ENCODE assay signal across 8 cellular contexts in genomic region chr1:27934818-27935549, GRCh38. TPM values are rescaled to one million over a fixed set of nuclear protein-coding genes. Genes with fewer than 3 reads are reported as not detected.
DNase-seq lines count a peak whose midpoint lies in the region; ATAC-seq, FAIRE-seq and TF ChIP-seq lines count a peak whose summit lies in the region.

A gene with protein sequence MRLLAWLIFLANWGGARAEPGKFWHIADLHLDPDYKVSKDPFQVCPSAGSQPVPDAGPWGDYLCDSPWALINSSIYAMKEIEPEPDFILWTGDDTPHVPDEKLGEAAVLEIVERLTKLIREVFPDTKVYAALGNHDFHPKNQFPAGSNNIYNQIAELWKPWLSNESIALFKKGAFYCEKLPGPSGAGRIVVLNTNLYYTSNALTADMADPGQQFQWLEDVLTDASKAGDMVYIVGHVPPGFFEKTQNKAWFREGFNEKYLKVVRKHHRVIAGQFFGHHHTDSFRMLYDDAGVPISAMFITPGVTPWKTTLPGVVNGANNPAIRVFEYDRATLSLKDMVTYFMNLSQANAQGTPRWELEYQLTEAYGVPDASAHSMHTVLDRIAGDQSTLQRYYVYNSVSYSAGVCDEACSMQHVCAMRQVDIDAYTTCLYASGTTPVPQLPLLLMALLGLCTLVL (plus strand): TSS chr1:27935000. CDS start chr1:27935184, 184 bp downstream.

- no peaks in the 10 kb centered on the region for H3K36me3 ChIP-seq in OCI-LY1 (ENCODE audit: insufficient read depth, low read length)
- H3K36me3 ChIP-seq in duodenal mucosa (ENCODE audit: control insufficient read depth in 1 of 2, insufficient read depth in 2 of 2, low read length in 2 of 2), result no peaks in the 10 kb centered on the region
- no peaks in the 10 kb centered on the region for H3K36me3 ChIP-seq in osteoblast (ENCODE audit: insufficient read depth, low read length)

- H3K27ac ChIP-seq in A549, result peak within 1 kb of the TSS; percentile 66 to 80
- H3K27ac ChIP-seq in OCI-LY1 (ENCODE audit: low read depth, low read length, poor library complexity, severe bottlenecking), result no peak within 1 kb of the TSS
- H3K27ac ChIP-seq in duodenal mucosa (ENCODE audit: low read depth, low read length), result no peak within 1 kb of the TSS
- no peak within 1 kb of the TSS for H3K27ac ChIP-seq in osteoblast (ENCODE audit: low read depth, low read length)

- TF ChIP-seq POLR2A in A549 (IDR thresholded peaks at IDR 0.05; ENCODE audit: low read length), result no peak

- 46% methylated on average over 13 of the region's 16 CpGs for WGBS in A549 (ENCODE audit: missing lambda C conversion rate)

- H3K4me3 ChIP-seq in A549 (peak within 1 kb of the TSS; percentile 29; the same call in 2 of the 3 replicates), GM12865 (ENCODE audit: low read depth, low read length) (peak within 1 kb of the TSS; percentile 24), OCI-LY1 (ENCODE audit: low read depth, low read length, poor library complexity, severe bottlenecking) (peak within 1 kb of the TSS; percentile 48), duodenal mucosa (ENCODE audit: low read depth in 1 of 2, low read length in 2 of 2) (peak within 1 kb of the TSS; percentile 62 to 65), osteoblast (ENCODE audit: insufficient read depth, low read length) (peak within 1 kb of the TSS; percentile 40)

- peaks cover 17% of the 10 kb centered on the region; the same call in 2 of the 3 replicates for H3K4me1 ChIP-seq in A549
- peaks cover 24% of the 10 kb centered on the region for H3K4me1 ChIP-seq in OCI-LY1 (ENCODE audit: insufficient read depth, low read length, severe bottlenecking)
- H3K4me1 ChIP-seq in duodenal mucosa (ENCODE audit: control insufficient read depth in 1 of 2, insufficient read depth in 2 of 2, low read length in 2 of 2), result peaks cover 5 to 7% of the 10 kb centered on the region in 2 donors
- peaks cover 24% of the 10 kb centered on the region for H3K4me1 ChIP-seq in osteoblast (ENCODE audit: insufficient read depth, low read length)

- no peaks in the 10 kb centered on the region for H3K27me3 ChIP-seq in OCI-LY1 (ENCODE audit: insufficient read depth, low read length)
- no peaks in the 10 kb centered on the region for H3K27me3 ChIP-seq in duodenal mucosa (ENCODE audit: control insufficient read depth in 1 of 2, insufficient read depth in 2 of 2, low read length in 2 of 2)
- H3K27me3 ChIP-seq in osteoblast (ENCODE audit: insufficient read depth, low read length), result peaks cover 17% of the 10 kb centered on the region

- no peak within 1 kb of the TSS for H2AFZ ChIP-seq in OCI-LY1 (ENCODE audit: low read length)
- H2AFZ ChIP-seq in osteoblast (ENCODE audit: low read length), result peak within 1 kb of the TSS; percentile 72

- TF ChIP-seq RAD21 in A549 (conservative IDR thresholded peaks at IDR 0.05 in 1 of 2, IDR thresholded peaks at IDR 0.05 in 1 of 2), result no peak

- no peaks in the 10 kb centered on the region for H3K79me2 ChIP-seq in OCI-LY1 (ENCODE audit: insufficient read depth, low read length)
- no peaks in the 10 kb centered on the region for H3K79me2 ChIP-seq in osteoblast (ENCODE audit: insufficient read depth, low read length)

- TF ChIP-seq CTCF in A549 (IDR thresholded peaks at IDR 0.05) (no peak), GM12865 (IDR thresholded peaks at IDR 0.05; ENCODE audit: insufficient read depth, low read depth, low read length, missing control alignments) (no peak), OCI-LY1 (IDR thresholded peaks at IDR 0.05; ENCODE audit: low read length) (no peak), osteoblast (IDR thresholded peaks at IDR 0.05; ENCODE audit: extremely low read depth, low read depth, low read length) (no peak), GM20000 (IDR thresholded peaks at IDR 0.05; ENCODE audit: extremely low read depth, missing control alignments) (no peak)

- POLR2A ChIA-PET in A549 (lab: Yijun Ruan, JAX), result no interaction called here

- no peaks in the 10 kb centered on the region for H3K9me2 ChIP-seq in OCI-LY1 (ENCODE audit: low read depth, low read length)

- H3K4me2 ChIP-seq in A549 (peak within 1 kb of the TSS; percentile 76), OCI-LY1 (ENCODE audit: low read length) (peak within 1 kb of the TSS; percentile 59), osteoblast (ENCODE audit: insufficient read depth, low read length) (peak within 1 kb of the TSS; percentile 78)

- peak within 1 kb of the TSS; percentile 23; the same call in 1 of the 2 replicates for H3K9ac ChIP-seq in OCI-LY1 (ENCODE audit: low read length)
- H3K9ac ChIP-seq in duodenal mucosa (ENCODE audit: low read depth in 1 of 2, low read length in 2 of 2), result peak within 1 kb of the TSS; percentile 65 to 67

- FAIRE-seq in A549 (lab: Jason Lieb, UNC), result no peak

- no peaks in the 10 kb centered on the region for H3F3A ChIP-seq in OCI-LY1 (ENCODE audit: insufficient read depth, low read length)

- TF ChIP-seq EP300 in A549 (IDR thresholded peaks at IDR 0.05), result no peak

- H4K20me1 ChIP-seq in OCI-LY1 (ENCODE audit: insufficient read depth, low read length), result no peaks in the 10 kb centered on the region
- no peaks in the 10 kb centered on the region for H4K20me1 ChIP-seq in osteoblast (ENCODE audit: insufficient read depth, low read length)

- peak; percentile 60 to 64 for DNase-seq in A549 (ENCODE audit: low read depth in 1 of 2, low spot score in 1 of 2)
- DNase-seq in GM12865 (ENCODE audit: low read depth), result no peak
- peak; percentile 36 for DNase-seq in osteoblast (ENCODE audit: insufficient read length, low spot score, missing footprints)
- DNase-seq in GM20000 (ENCODE audit: low spot score), result no peak

- CTCF ChIA-PET in A549 (lab: Yijun Ruan, JAX), result interaction anchor here (0.9 to 1.1 kb wide), 2 partner anchors 10 to 77 kb away, joined by 4 read pairs; no protein-coding TSS in a partner anchor

- ATAC-seq in A549 (peak; percentile 94 to 99), HG03159 (IDR thresholded peaks at IDR 0.05; ENCODE audit: unreplicated experiment) (no peak), HG02763 (IDR thresholded peaks at IDR 0.05; ENCODE audit: unreplicated experiment) (no peak)

- H3K9me3 ChIP-seq in A549 (no peaks in the 10 kb centered on the region), OCI-LY1 (ENCODE audit: low read length) (no peaks in the 10 kb centered on the region), duodenal mucosa (ENCODE audit: control insufficient read depth in 1 of 2, low read length in 2 of 2) (no peaks in the 10 kb centered on the region), osteoblast (ENCODE audit: low read depth, low read length) (no peaks in the 10 kb centered on the region)

TF ChIP-seq in A549, 52 proteins besides CTCF, POLR2A, EP300 and RAD21:
- TF ChIP-seq MAFK (IDR thresholded peaks at IDR 0.05; ENCODE audit: partially characterized antibody), result peak; percentile 12
- TF ChIP-seq, protein P1, sequence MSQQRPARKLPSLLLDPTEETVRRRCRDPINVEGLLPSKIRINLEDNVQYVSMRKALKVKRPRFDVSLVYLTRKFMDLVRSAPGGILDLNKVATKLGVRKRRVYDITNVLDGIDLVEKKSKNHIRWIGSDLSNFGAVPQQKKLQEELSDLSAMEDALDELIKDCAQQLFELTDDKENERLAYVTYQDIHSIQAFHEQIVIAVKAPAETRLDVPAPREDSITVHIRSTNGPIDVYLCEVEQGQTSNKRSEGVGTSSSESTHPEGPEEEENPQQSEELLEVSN (IDR thresholded peaks at IDR 0.05; ENCODE audit: borderline replicate concordance, low read depth), result no peak
- no peak for TF ChIP-seq HOXB5 (CRISPR knock-in tag; IDR thresholded peaks at IDR 0.05)
- no peak for TF ChIP-seq ZSCAN20 (CRISPR knock-in tag; IDR thresholded peaks at IDR 0.05)
- TF ChIP-seq, protein P2, sequence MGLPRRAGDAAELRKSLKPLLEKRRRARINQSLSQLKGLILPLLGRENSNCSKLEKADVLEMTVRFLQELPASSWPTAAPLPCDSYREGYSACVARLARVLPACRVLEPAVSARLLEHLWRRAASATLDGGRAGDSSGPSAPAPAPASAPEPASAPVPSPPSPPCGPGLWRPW (IDR thresholded peaks at IDR 0.05), result no peak
- TF ChIP-seq SREBF2 (IDR thresholded peaks at IDR 0.05), result no peak
- TF ChIP-seq SMC3 (IDR thresholded peaks at IDR 0.05), result no peak

RNA-seq across cellular contexts. Expression of the gene that starts here (rescaled TPM):
- polyA plus RNA-seq in A549 (2011; rRNA removed) (4.0 and 5.3 TPM in 2 replicates), A549 (2017; fragmentation: RNase III; extraction: RNeasy Plus Mini Kit Qiagen cat#74134 plus additional on column Dnase treatment) (1.5 to 1.8 TPM (median 1.7 TPM) in 3 replicates)
- polyA plus RNA-seq in A549 (2012; cell fraction: cytosol; rRNA removed), result 1.8 and 2.5 TPM in 2 replicates
- polyA plus RNA-seq in A549 (2012; cell fraction: nucleus; rRNA removed), result 3.7 and 4.1 TPM in 2 replicates
- polyA minus RNA-seq in A549 (2011; rRNA and poly(A)+ RNA removed), result 2.9 and 4.2 TPM in 2 replicates
- under 0.01 TPM in 1 of 2 replicates, not detected in the other for total RNA-seq in osteoblast

Comparison
In these comparisons a context has a peak if more than half of its experiments do, and no peak if none do; other contexts are left out.
1. Peak in DNase-seq, H3K4me3 ChIP-seq and H3K4me2 ChIP-seq in osteoblast; RNA of the gene not detected or under 1 TPM.
2. ATAC-seq: peak in A549 (2 of 2); none in HG03159 (single experiment) and HG02763 (single experiment).
3. DNase-seq: peak in A549 (2 of 2); none in GM12865 (single experiment) and GM20000 (single experiment).
4. H3K27ac ChIP-seq: peak in A549 (2 of 2); none in OCI-LY1 (single experiment), duodenal mucosa (single experiment) and osteoblast (single experiment).
5. Peak in every context shown above with its lines, with median percentiles within 50 percentile points of each other: H3K4me2 ChIP-seq and H3K4me3 ChIP-seq.